Comparison of ENCODE assay signal across 24 cellular contexts in the genomic region with DNA sequence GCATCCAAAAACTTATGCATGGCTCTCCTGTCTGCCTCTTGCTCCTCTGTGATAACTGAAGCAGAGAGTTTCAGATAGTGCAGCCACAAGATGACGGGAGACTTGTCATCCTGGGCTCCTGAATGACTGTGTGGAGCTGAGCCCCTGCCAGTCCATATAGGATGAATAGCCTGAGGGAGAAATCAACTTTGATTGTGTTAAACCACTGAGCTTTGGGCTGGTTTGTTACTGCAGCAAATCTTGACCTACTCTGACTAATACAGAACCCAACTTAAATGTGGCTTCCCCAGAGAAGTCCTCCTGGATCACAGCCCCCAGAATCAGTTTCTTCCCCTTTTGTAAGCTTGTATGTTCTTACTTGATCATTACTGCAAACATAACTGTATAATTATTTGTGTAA. TPM values are rescaled to one million over a fixed set of nuclear protein-coding genes. Genes with fewer than 3 reads are reported as not detected.
"Had no signal": no experiment of that assay in that cellular context is flagged by ENCODE, and none has a peak within 500 bp of the region (broad histone marks: within the 10 kb centered on the region; RNA-seq: fewer than 3 reads in every experiment).

No MANE protein-coding gene starts in this region.

- H3K9me3 Mint-ChIP-seq: activated T-cell treated with anti-CD3 and anti-CD28 coated beads, Interleukin-2, amount 50 U/mL, for 24 hours had no signal

- ATAC-seq: activated CD8-positive, alpha-beta T cell treated with anti-CD3 and anti-CD28 coated beads, Interleukin-2, amount 10 ng/mL, durations not matched to agents 7 days and 5 days; T-helper 17 cell; WTC11 had no signal

- H3K27ac Mint-ChIP-seq: activated CD8-positive, alpha-beta T cell treated with anti-CD3 and anti-CD28 coated beads, Interleukin-2, amount 10 ng/mL, durations not matched to agents 7 days and 5 days; activated naive CD4-positive, alpha-beta T cell treated with anti-CD3 and anti-CD28 coated beads for 36 hours; activated naive CD8-positive, alpha-beta T cell; activated T-cell treated with anti-CD3 and anti-CD28 coated beads, Interleukin-2, amount 50 U/mL, for 24 hours; activated T-helper 1 cell treated with anti-CD3 and anti-CD28 coated beads, Interleukin-12 subunit alpha, Interleukin-12 subunit beta, Interleukin-2, Interleukin-4 antibody, amounts not matched to agents 30 ng/mL and 10 ng/mL and 1 ng/mL, durations not matched to agents 14 hours and 24 hours and 36 hours; brain; T-helper 17 cell; WTC11 had no signal

- DNase-seq: activated CD4-positive, alpha-beta T cell treated with anti-CD3 and anti-CD28 coated beads for 48 hours; activated CD4-positive, alpha-beta T cell treated with anti-CD3 and anti-CD28 coated beads, Interleukin-2, amount 50 U/mL, for 4 hours; activated CD4-positive, CD25-positive, alpha-beta regulatory T cell treated with anti-CD3 and anti-CD28 coated beads, Interleukin-2, amount 50 U/mL, for 72 hours; activated CD8-positive, alpha-beta T cell treated with anti-CD3 and anti-CD28 coated beads, Interleukin-2, amount 10 ng/mL, durations not matched to agents 7 days and 5 days; activated gamma-delta T cell; activated naive CD4-positive, alpha-beta T cell treated with anti-CD3 and anti-CD28 coated beads for 36 hours; activated T-cell treated with anti-CD3 and anti-CD28 coated beads, Interleukin-2, amount 50 U/mL, for 24 hours; amygdala; Kasumi-1; KBM-7; NCI-H1048; NCI-H146; NCI-H187 treated with DMSO at 0.1 percent for 48 hours; NCI-H2081 treated with DMSO at 0.1 percent for 48 hours; NCI-H446; NCI-H524; PC-9; SIG-M5; T-helper 17 cell; T-helper 9 cell had no signal

- H3K36me3 Mint-ChIP-seq: activated naive CD8-positive, alpha-beta T cell; brain; WTC11 had no signal

- H3K4me3 Mint-ChIP-seq: activated CD8-positive, alpha-beta T cell treated with anti-CD3 and anti-CD28 coated beads, Interleukin-2, amount 10 ng/mL, durations not matched to agents 7 days and 5 days; activated naive CD4-positive, alpha-beta T cell treated with anti-CD3 and anti-CD28 coated beads for 36 hours; activated naive CD8-positive, alpha-beta T cell; activated T-cell treated with anti-CD3 and anti-CD28 coated beads, Interleukin-2, amount 50 U/mL, for 24 hours; activated T-helper 1 cell treated with anti-CD3 and anti-CD28 coated beads, Interleukin-12 subunit alpha, Interleukin-12 subunit beta, Interleukin-2, Interleukin-4 antibody, amounts not matched to agents 30 ng/mL and 10 ng/mL and 1 ng/mL, durations not matched to agents 14 hours and 24 hours and 36 hours; brain; T-helper 17 cell; WTC11 had no signal

- H3K4me3 ChIP-seq: PC-9 had no signal

- H3K27ac ChIP-seq: PC-9 had no signal

- H3K4me1 Mint-ChIP-seq: T-helper 17 cell, WTC11 had no signal

RNA-seq across cellular contexts. Expression of a gene that starts 15.2 kb away (rescaled TPM):
- total RNA-seq: activated naive CD4-positive, alpha-beta T cell treated with anti-CD3 and anti-CD28 coated beads for 36 hours; activated T-helper 1 cell treated with anti-CD3 and anti-CD28 coated beads, Interleukin-12 subunit alpha, Interleukin-12 subunit beta, Interleukin-2, Interleukin-4 antibody, amounts not matched to agents 30 ng/mL and 10 ng/mL and 1 ng/mL, durations not matched to agents 14 hours and 24 hours and 36 hours had no signal
